ENCODE assay signal across 25 cellular contexts in genomic region chr22:16914006-16914405, GRCh38.
A peak's percentile ranks its signal among the peaks of the same experiment; 100 is the strongest.
DNase-seq lines count a peak whose midpoint lies in the region; ATAC-seq and TF ChIP-seq lines count a peak whose summit lies in the region.
"Had no signal": no experiment of that assay in that cellular context is flagged by ENCODE, and none has a peak within 500 bp of the region (broad histone marks: within the 10 kb centered on the region; RNA-seq: fewer than 3 reads in every experiment).

No MANE protein-coding gene starts in this region.

- H3K18ac ChIP-seq in neuronal stem cell (ENCODE audit: low read length), result no peak overlapping the region

- H2AFZ ChIP-seq in OCI-LY7 (ENCODE audit: low read length) (peak overlapping the region; percentile 45; the same call in 1 of the 2 replicates), neuronal stem cell (ENCODE audit: low read length) (no peak overlapping the region)

- H4K91ac ChIP-seq in neuronal stem cell (ENCODE audit: low read depth, low read length, poor library complexity), result no peak overlapping the region

- no peak overlapping the region for H2BK120ac ChIP-seq in neuronal stem cell (ENCODE audit: low read depth, low read length)

- TF ChIP-seq CTCF in OCI-LY7 (conservative IDR thresholded peaks at IDR 0.05; ENCODE audit: low read length) (no peak), esophagus muscularis mucosa (IDR thresholded peaks at IDR 0.05) (no peak)

- WGBS in neuronal stem cell (ENCODE audit: extremely low coverage in 2 of 2, insufficient read length in 2 of 2, insufficient replicate concordance in 1 of 2), 2 donors, result no CpG with 5 or more reads among the region's 5 CpGs
- 25% methylated on average over 3 of the region's 5 CpGs for WGBS in esophagus muscularis mucosa

- peak; percentile 50 for ATAC-seq in HG02885 (IDR thresholded peaks at IDR 0.05; ENCODE audit: poor library complexity, unreplicated experiment)
- no peak for ATAC-seq in GM19463 (IDR thresholded peaks at IDR 0.05; ENCODE audit: unreplicated experiment)
- ATAC-seq: CD8-positive, alpha-beta T cell; HepG2; K562 had no signal

- no peak overlapping the region for H3K9ac ChIP-seq in neuronal stem cell (ENCODE audit: low read depth, low read length, poor library complexity)

- no peak overlapping the region for H2AK5ac ChIP-seq in neuronal stem cell (ENCODE audit: low read depth, low read length)

- peak overlapping the region; percentile 85 for H3K23ac ChIP-seq in neuronal stem cell (ENCODE audit: low read depth, low read length, poor library complexity)

- DNase-seq in NCI-H2227 (lab: John Stamatoyannopoulos, UW; ENCODE audit: unreplicated experiment) (peak; percentile 21), NCI-H2227 treated with DMSO at 0.1 percent for 48 hours (lab: John Stamatoyannopoulos, UW) (no peak), OCI-LY7 (ENCODE audit: low spot score) (peak; percentile 87), neuronal stem cell (ENCODE audit: low spot score) (no peak), germinal center (ENCODE audit: low spot score) (no peak), esophagus muscularis mucosa (ENCODE audit: extremely low spot score) (no peak)
- DNase-seq: AML-193; C1 segment of cervical spinal cord; CD8-positive, alpha-beta T cell; GF-D8; H9; HFFc6; NCI-H1105 treated with DMSO at 0.1 percent for 48 hours; NCI-H1694 treated with DMSO at 0.1 percent for 48 hours; NCI-H2081 treated with DMSO at 0.1 percent for 48 hours; NCI-H2171 treated with DMSO at 0.1 percent for 48 hours; NCI-H69; OCI-M1; Right ventricle myocardium superior had no signal

- no peak overlapping the region for H4K8ac ChIP-seq in neuronal stem cell (ENCODE audit: low read depth, low read length)

- H2BK15ac ChIP-seq in neuronal stem cell (ENCODE audit: low read length), result no peak overlapping the region

- H2BK12ac ChIP-seq in neuronal stem cell (ENCODE audit: low read length), result no peak overlapping the region

- H3K79me1 ChIP-seq in neuronal stem cell (ENCODE audit: low read depth, low read length), result no peaks in the 10 kb centered on the region

- H3K4me3 ChIP-seq in OCI-LY7 (ENCODE audit: low read depth, low read length, poor library complexity, severe bottlenecking) (peak overlapping the region; percentile 64), neuronal stem cell (ENCODE audit: low read length in 2 of 2) (no peak overlapping the region), esophagus muscularis mucosa (no peak overlapping the region)
- H3K4me3 ChIP-seq: K562, SK-N-MC had no signal

- intact Hi-C loops in OCI-LY7 (cut with micrococcal nuclease; ENCODE audit: unreplicated experiment) (loop anchor here (2.0 kb wide), 1 partner anchor 139 kb away; no protein-coding TSS in a partner anchor), esophagus muscularis mucosa (cut with DNase I) (loop anchor here (10.0 kb wide), 1 partner anchor 581 kb away; no protein-coding TSS in a partner anchor)

- H2BK5ac ChIP-seq in neuronal stem cell (ENCODE audit: low read length), result no peak overlapping the region

- no peaks in the 10 kb centered on the region for H4K20me1 ChIP-seq in OCI-LY7 (ENCODE audit: insufficient read depth, low read length)

- CTCF ChIA-PET in OCI-LY7 (lab: Charles Lee; ENCODE audit: unreplicated experiment), result interaction anchor here (1.1 kb wide), 1 partner anchor 100 kb away, joined by 3 read pairs; no protein-coding TSS in a partner anchor

- H3K4ac ChIP-seq in neuronal stem cell (ENCODE audit: low read length), result no peak overlapping the region

- H3K36me3 ChIP-seq in OCI-LY7 (ENCODE audit: insufficient read depth, low read length) (no peaks in the 10 kb centered on the region), neuronal stem cell (replicated peaks in 1 of 2; ENCODE audit: control insufficient read depth in 2 of 2, insufficient read depth in 2 of 2, low read length in 2 of 2) (no peaks in the 10 kb centered on the region), esophagus muscularis mucosa (no peaks in the 10 kb centered on the region)

- no peak for TF ChIP-seq POLR2A in esophagus muscularis mucosa (IDR thresholded peaks at IDR 0.05; ENCODE audit: low read depth)

- no TSS peak for BruUV-seq in OCI-LY7 (replicated peaks; lab: Mats Ljungman, UMichigan)

- H3K14ac ChIP-seq in neuronal stem cell (ENCODE audit: low read length), result no peak overlapping the region

- no peak for TF ChIP-seq EP300 in esophagus muscularis mucosa (IDR thresholded peaks at IDR 0.05)

- peak overlapping the region; percentile 78 for H3K27ac ChIP-seq in OCI-LY7 (ENCODE audit: low read depth, low read length, poor library complexity, severe bottlenecking)
- H3K27ac ChIP-seq in neuronal stem cell (replicated peaks; ENCODE audit: low read length), result no peak overlapping the region
- no peak overlapping the region for H3K27ac ChIP-seq in esophagus muscularis mucosa (replicated peaks in 1 of 4)
- H3K27ac ChIP-seq: HL-60, SK-N-MC had no signal

- H3K9me3 ChIP-seq in OCI-LY7 (ENCODE audit: low read length) (no peaks in the 10 kb centered on the region), neuronal stem cell (replicated peaks in 1 of 2; ENCODE audit: control insufficient read depth in 2 of 2, insufficient read depth in 1 of 2, low read depth in 1 of 2, low read length in 2 of 2) (no peaks in the 10 kb centered on the region), esophagus muscularis mucosa (no peaks in the 10 kb centered on the region)

- H3K9me2 ChIP-seq in OCI-LY7 (ENCODE audit: insufficient read depth, low read length), result no peaks in the 10 kb centered on the region

- H3K79me2 ChIP-seq in OCI-LY7 (ENCODE audit: insufficient read depth, low read depth, low read length), result no peaks in the 10 kb centered on the region

- peak overlapping the region; percentile 80 for H3K4me2 ChIP-seq in OCI-LY7 (ENCODE audit: low read length)
- no peak overlapping the region for H3K4me2 ChIP-seq in neuronal stem cell (ENCODE audit: insufficient read depth, low read length, poor library complexity, severe bottlenecking)

- H3K27me3 ChIP-seq in neuronal stem cell (ENCODE audit: control insufficient read depth in 3 of 3, insufficient read depth in 3 of 3, low read depth in 1 of 3, low read length in 3 of 3) (peaks cover 0 to 3% (median 2%) of the 10 kb centered on the region in 3 experiments), esophagus muscularis mucosa (peaks cover 0 to 53% (median 2%) of the 10 kb centered on the region in 4 donors)

- POLR2A ChIA-PET in OCI-LY7 (lab: Charles Lee), result interaction anchor here (0.6 to 1.4 kb wide), 6 partner anchors 10 to 174 kb away, joined by 3 to 6 read pairs (median 4); no protein-coding TSS in a partner anchor

- H3K4me1 ChIP-seq in OCI-LY7 (ENCODE audit: insufficient read depth, low read length, poor library complexity, severe bottlenecking), result peaks cover 60% of the 10 kb centered on the region
- no peaks in the 10 kb centered on the region for H3K4me1 ChIP-seq in neuronal stem cell (ENCODE audit: control insufficient read depth in 2 of 2, insufficient read depth in 1 of 2, low read depth in 1 of 2, low read length in 2 of 2)
- no peaks in the 10 kb centered on the region for H3K4me1 ChIP-seq in esophagus muscularis mucosa

Comparison
In these comparisons a context has a peak if more than half of its experiments do, and no peak if none do; other contexts are left out.
1. DNase-seq: peak in NCI-H2227 (single experiment) and OCI-LY7 (single experiment); none in NCI-H2227 treated with DMSO at 0.1 percent for 48 hours (single experiment), neuronal stem cell (single experiment), germinal center (single experiment) and esophagus muscularis mucosa (single experiment).